In genomic region chr5:97102010-97102470, GRCh38 we compare ENCODE assay signal across 19 cellular contexts. TPM values are rescaled to one million over a fixed set of nuclear protein-coding genes. Genes with fewer than 3 reads are reported as not detected.
DNase-seq lines count a peak whose midpoint lies in the region; ATAC-seq and TF ChIP-seq lines count a peak whose summit lies in the region.
"Had no signal": no experiment of that assay in that cellular context is flagged by ENCODE, and none has a peak within 500 bp of the region (broad histone marks: within the 10 kb centered on the region; RNA-seq: fewer than 3 reads in every experiment).

No MANE protein-coding gene starts in this region.

- H3K36me3 Mint-ChIP-seq in mesothelial cell of epicardium, result no peaks in the 10 kb centered on the region
- H3K36me3 Mint-ChIP-seq: CD8-positive, alpha-beta memory T cell; immature natural killer cell; memory B cell had no signal

- no peak overlapping the region for H3K4me3 ChIP-seq in tibial artery
- H3K4me3 ChIP-seq: coronary artery, gastroesophageal sphincter had no signal

- H3K4me1 ChIP-seq in tibial artery, result peaks cover 0 to 9% (median 3%) of the 10 kb centered on the region in 4 donors

- H3K27ac Mint-ChIP-seq in mesothelial cell of epicardium, result peak overlapping the region; percentile 80
- H3K27ac Mint-ChIP-seq: CD8-positive, alpha-beta memory T cell; immature natural killer cell; memory B cell; T-helper 17 cell had no signal

- no peaks in the 10 kb centered on the region for H3K27me3 ChIP-seq in tibial artery
- H3K27me3 ChIP-seq: gastroesophageal sphincter had no signal

- no peaks in the 10 kb centered on the region for H3K36me3 ChIP-seq in tibial artery
- H3K36me3 ChIP-seq: gastroesophageal sphincter had no signal

- H3K27ac ChIP-seq in caudate nucleus (ENCODE audit: low read depth, low read length) (peak overlapping the region; percentile 86), tibial artery (no peak overlapping the region)
- H3K27ac ChIP-seq: coronary artery, epithelial cell of prostate, gastroesophageal sphincter had no signal

- H3K4me3 Mint-ChIP-seq in mesothelial cell of epicardium, result no peak overlapping the region
- H3K4me3 Mint-ChIP-seq: CD8-positive, alpha-beta memory T cell; immature natural killer cell; memory B cell had no signal

- no peaks in the 10 kb centered on the region for H3K9me3 ChIP-seq in tibial artery
- H3K9me3 ChIP-seq: gastroesophageal sphincter had no signal

- intact Hi-C loops in tibial artery (cut with DNase I; ENCODE audit: low total_unique reads), result no loop called here

- TF ChIP-seq CTCF in mesothelial cell of epicardium (IDR thresholded peaks at IDR 0.05; ENCODE audit: unreplicated experiment), result no peak
- TF ChIP-seq CTCF in tibial artery (IDR thresholded peaks at IDR 0.05), result no peak

- peaks cover 6% of the 10 kb centered on the region for H3K9me3 Mint-ChIP-seq in mesothelial cell of epicardium
- H3K9me3 Mint-ChIP-seq: CD8-positive, alpha-beta memory T cell; immature natural killer cell; memory B cell had no signal

- no peaks in the 10 kb centered on the region for H3K27me3 Mint-ChIP-seq in mesothelial cell of epicardium (ENCODE audit: low read depth)

- DNase-seq in ELF-1 (ENCODE audit: low read depth, low spot score) (peak; percentile 92), NCI-H146 (lab: John Stamatoyannopoulos, UW) (peak; percentile 46), caudate nucleus (lab: John Stamatoyannopoulos, UW) (peak in 1 of 61 donors; percentile 32), mesothelial cell of epicardium (ENCODE audit: low spot score in 2 of 2, unreplicated experiment in 2 of 2) (no peak), tibial artery (no peak), DMS53 treated with DMSO at 0.1 percent for 48 hours (lab: John Stamatoyannopoulos, UW; ENCODE audit: unreplicated experiment) (no peak)
- DNase-seq in stimulated activated naive CD4-positive, alpha-beta T cell (lab: John Stamatoyannopoulos, UW), result no peak
- DNase-seq: activated CD4-positive, CD25-positive, alpha-beta regulatory T cell treated with anti-CD3 and anti-CD28 coated beads, Interleukin-2, amount 50 U/mL, for 72 hours; activated effector memory CD4-positive, alpha-beta T cell treated with Interleukin-2 at 50 U/mL for 16 hours; CD8-positive, alpha-beta memory T cell; EL; immature natural killer cell; NCI-H2107; T-helper 17 cell had no signal

- ATAC-seq in HG02852 (IDR thresholded peaks at IDR 0.05; ENCODE audit: unreplicated experiment), result no peak
- ATAC-seq: gastroesophageal sphincter, T-helper 17 cell had no signal

- peaks cover 58% of the 10 kb centered on the region for H3K4me1 Mint-ChIP-seq in mesothelial cell of epicardium
- H3K4me1 Mint-ChIP-seq: CD8-positive, alpha-beta memory T cell; immature natural killer cell; T-helper 17 cell had no signal

RNA-seq across cellular contexts. Expression of gene LIX1, which starts 40.4 kb away (rescaled TPM):
- total RNA-seq in mesothelial cell of epicardium, result 9.9 to 12.0 TPM (median 10.7 TPM) in 3 replicates
- total RNA-seq: CD8-positive, alpha-beta memory T cell; T-helper 17 cell had no signal

Comparison
In these comparisons a context has a peak if more than half of its experiments do, and no peak if none do; other contexts are left out.
1. DNase-seq: peak in ELF-1 (single experiment) and NCI-H146 (single experiment); none in mesothelial cell of epicardium (0 of 2), stimulated activated naive CD4-positive, alpha-beta T cell (0 of 6), tibial artery (0 of 2) and DMS53 treated with DMSO at 0.1 percent for 48 hours (single experiment).